18 cellular contexts compared by ENCODE assay signal in the genomic region with DNA sequence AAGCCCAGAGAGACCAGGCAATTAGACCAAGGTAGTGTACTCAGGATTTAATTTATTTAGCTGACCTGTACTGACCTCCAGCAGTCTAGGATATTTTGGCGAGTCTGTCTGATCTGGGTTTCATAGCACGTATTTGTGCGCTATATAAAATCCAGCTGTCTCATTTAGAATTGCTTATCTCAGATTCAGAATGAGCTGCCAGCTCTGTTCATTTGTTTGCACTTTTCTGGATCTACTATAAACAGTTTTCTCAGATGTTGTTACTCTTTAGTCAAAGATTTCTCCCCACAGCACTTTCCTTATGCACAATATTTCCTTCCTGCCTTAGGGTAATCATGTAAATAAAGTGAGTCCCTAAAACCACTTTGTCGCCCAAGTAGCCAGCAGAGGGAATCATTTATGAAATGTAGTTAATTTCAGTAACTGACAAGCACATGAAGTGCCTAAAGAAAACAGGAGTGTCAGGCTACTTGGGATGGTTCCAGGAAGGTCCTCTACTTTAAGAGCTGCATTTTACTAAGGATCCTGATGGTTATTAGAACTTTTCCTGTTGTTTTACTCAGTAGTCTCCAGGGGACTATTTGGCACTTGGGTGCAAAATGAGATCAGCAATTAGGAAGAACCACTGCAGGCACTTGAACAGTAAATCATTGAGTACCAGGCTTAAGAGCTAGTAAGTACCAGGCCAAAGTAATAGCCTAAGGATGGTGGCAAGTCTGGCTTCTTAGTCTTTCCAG.
DNase-seq lines count a peak whose midpoint lies in the region; ATAC-seq and TF ChIP-seq lines count a peak whose summit lies in the region.
"Had no signal": no experiment of that assay in that cellular context is flagged by ENCODE, and none has a peak within 500 bp of the region (broad histone marks: within the 10 kb centered on the region; RNA-seq: fewer than 3 reads in every experiment).

No MANE protein-coding gene starts in this region.

- H3K27me3 Mint-ChIP-seq in GM23338 (ENCODE audit: insufficient read depth, low read depth, poor library complexity) = no peaks in the 10 kb centered on the region
- no peaks in the 10 kb centered on the region for H3K27me3 Mint-ChIP-seq in HFFc6 (ENCODE audit: insufficient read depth)
- H3K27me3 Mint-ChIP-seq: activated CD8-positive, alpha-beta T cell treated with anti-CD3 and anti-CD28 coated beads for 36 hours had no signal

- H3K9me2 ChIP-seq in GM23338 (ENCODE audit: insufficient read depth) = 0 out of 2 replicates have a peak, but pooled peaks cover 3% of the 10 kb centered on the region

- in situ Hi-C loops in ACHN (cut with HindIII; ENCODE audit: low pct_ligation_motif_present, low pct_unique_long_range_greater_than_20kb, low sequenced_read_pairs) = no loop called here

- no peak for DNase-seq in GM23338 (ENCODE audit: low spot score)
- DNase-seq in NCI-H446 treated with DMSO at 0.1 percent for 48 hours (lab: John Stamatoyannopoulos, UW) = peak; percentile 26
- peak; percentile 63 for DNase-seq in fibroblast of mammary gland (ENCODE audit: low read depth)
- peak; percentile 11 for DNase-seq in renal cortical epithelial cell (ENCODE audit: low read depth)
- DNase-seq in left lobe of liver (ENCODE audit: low spot score) = no peak
- no peak for DNase-seq in ACHN
- no peak for DNase-seq in HFFc6
- DNase-seq: activated CD8-positive, alpha-beta T cell treated with anti-CD3 and anti-CD28 coated beads for 36 hours; activated naive CD4-positive, alpha-beta T cell treated with anti-CD3 and anti-CD28 coated beads, Interleukin-2, amount 50 U/mL, for 16 hours; activated T-cell treated with anti-CD3 and anti-CD28 coated beads, Interleukin-2, amount 50 U/mL, for 1 hour; NCI-H1048; stimulated activated CD4-positive, alpha-beta T cell treated with anti-CD3 and anti-CD28 coated beads, Interleukin-12 subunit alpha, Interleukin-12 subunit beta, amount 100 ng/mL, for 4 hours; stimulated activated CD8-positive, alpha-beta memory T cell treated with anti-CD3 and anti-CD28 coated beads, Interleukin-4, amount 100 ng/mL, for 48 hours; T1000 had no signal

- H3K4me1 Mint-ChIP-seq in GM23338 = no peaks in the 10 kb centered on the region
- peaks cover 23% of the 10 kb centered on the region for H3K4me1 Mint-ChIP-seq in HFFc6 (ENCODE audit: low read depth)

- ATAC-seq in GM23338 = no peak
- no peak for ATAC-seq in left lobe of liver
- ATAC-seq in GM19455 (IDR thresholded peaks at IDR 0.05; ENCODE audit: unreplicated experiment) = no peak
- ATAC-seq: activated CD8-positive, alpha-beta T cell treated with anti-CD3 and anti-CD28 coated beads for 36 hours; Panc1 had no signal

- H4K20me1 ChIP-seq in GM23338 (replicated peaks; ENCODE audit: insufficient read depth) = no peaks in the 10 kb centered on the region

- H3K4me1 ChIP-seq in GM23338 (ENCODE audit: insufficient read depth) = 0 out of 2 replicates have a peak, but pooled peaks cover 4% of the 10 kb centered on the region

- no peaks in the 10 kb centered on the region for H3K79me2 ChIP-seq in GM23338 (replicated peaks; ENCODE audit: insufficient read depth)

- H3K4me2 ChIP-seq in GM23338 = no peak overlapping the region
- H3K4me2 ChIP-seq: KMS-11 had no signal

- no peak overlapping the region for H3K27ac ChIP-seq in GM23338 (ENCODE audit: low read depth)
- H3K27ac ChIP-seq: KMS-11 had no signal

- no peaks in the 10 kb centered on the region for H3K27me3 ChIP-seq in GM23338 (ENCODE audit: insufficient read depth)
- H3K27me3 ChIP-seq: ascending aorta had no signal

- H3K4me3 ChIP-seq in GM23338 (no peak overlapping the region), fibroblast of mammary gland (ENCODE audit: control insufficient read depth, low read depth, low read length) (no peak overlapping the region)

- no peaks in the 10 kb centered on the region for H3K9me3 Mint-ChIP-seq in GM23338
- no peaks in the 10 kb centered on the region for H3K9me3 Mint-ChIP-seq in HFFc6
- H3K9me3 Mint-ChIP-seq: activated CD8-positive, alpha-beta T cell treated with anti-CD3 and anti-CD28 coated beads for 36 hours had no signal

- H2AFZ ChIP-seq in GM23338 = peak overlapping the region; percentile 11; the same call in 1 of the 2 replicates

- no peaks in the 10 kb centered on the region for H3F3A ChIP-seq in GM23338 (replicated peaks; ENCODE audit: low read depth)

- H3K27ac Mint-ChIP-seq in GM23338 (no peak overlapping the region), HFFc6 (no peak overlapping the region)
- H3K27ac Mint-ChIP-seq: activated CD8-positive, alpha-beta T cell treated with anti-CD3 and anti-CD28 coated beads for 36 hours had no signal

- no peaks in the 10 kb centered on the region for H3K36me3 ChIP-seq in GM23338 (ENCODE audit: insufficient read depth)
- H3K36me3 ChIP-seq: ascending aorta had no signal

- H3K36me3 Mint-ChIP-seq in GM23338 (ENCODE audit: low read depth) (no peaks in the 10 kb centered on the region), HFFc6 (ENCODE audit: low read depth) (no peaks in the 10 kb centered on the region)

- no peak for TF ChIP-seq CTCF in GM23338 (conservative IDR thresholded peaks at IDR 0.05; ENCODE audit: low read depth in 2 of 2)
- TF ChIP-seq CTCF in fibroblast of mammary gland (conservative IDR thresholded peaks at IDR 0.05; ENCODE audit: control insufficient read depth, insufficient read depth, low read depth, low read length) = no peak
- TF ChIP-seq CTCF in HFFc6 (IDR thresholded peaks at IDR 0.05) = no peak

- no peak overlapping the region for H3K4me3 Mint-ChIP-seq in GM23338
- no peak overlapping the region for H3K4me3 Mint-ChIP-seq in HFFc6
- H3K4me3 Mint-ChIP-seq: activated CD8-positive, alpha-beta T cell treated with anti-CD3 and anti-CD28 coated beads for 36 hours had no signal

TF ChIP-seq in GM23338, 12 proteins besides CTCF, POLR2A, EP300 and RAD21:
- TF ChIP-seq EZH2phosphoT487 (IDR thresholded peaks at IDR 0.05; ENCODE audit: unreplicated experiment) = no peak

Comparison
In these comparisons a context has a peak if more than half of its experiments do, and no peak if none do; other contexts are left out.
1. DNase-seq: peak in NCI-H446 treated with DMSO at 0.1 percent for 48 hours (single experiment), fibroblast of mammary gland (single experiment) and renal cortical epithelial cell (single experiment); none in GM23338 (single experiment), left lobe of liver (single experiment), ACHN (single experiment) and HFFc6 (single experiment).